In genomic region chr10:69311309-69311708, GRCh38 we compare ENCODE assay signal across 26 cellular contexts.
"Had no signal": no experiment of that assay in that cellular context is flagged by ENCODE, and none has a peak within 500 bp of the region (broad histone marks: within the 10 kb centered on the region; RNA-seq: fewer than 3 reads in every experiment).

No MANE protein-coding gene starts in this region.

- H3K27me3 Mint-ChIP-seq: activated T-helper 17 cell treated with anti-CD3 and anti-CD28 coated beads, Interleukin-2, amount 50 U/mL, for 72 hours; central memory CD8-positive, alpha-beta T cell; dendritic cell treated with granulocyte-macrophage colony-stimulating factor and Interleukin-4, amounts not matched to agents 40 ng/mL and 50 ng/mL, for 4 days; T-cell had no signal

- FAIRE-seq: TTC549, urothelium cell line had no signal

- H3K36me3 ChIP-seq: gastrocnemius medialis, right lobe of liver, thoracic aorta, WERI-Rb-1 had no signal

- H3K27ac ChIP-seq: gastrocnemius medialis, hepatocyte, right lobe of liver, thoracic aorta, WERI-Rb-1 had no signal

- H2AFZ ChIP-seq: hepatocyte had no signal

- H3K4me3 ChIP-seq: gastrocnemius medialis, hepatocyte, right lobe of liver, thoracic aorta had no signal

- H3K36me3 Mint-ChIP-seq: natural killer cell, T-cell had no signal

- H3K9me3 ChIP-seq: gastrocnemius medialis, right lobe of liver, thoracic aorta had no signal

- DNase-seq: activated CD4-positive, alpha-beta T cell treated with anti-CD3 and anti-CD28 coated beads for 48 hours; activated CD4-positive, alpha-beta T cell treated with anti-CD3 and anti-CD28 coated beads, Interleukin-2, amount 50 U/mL, for 48 hours; activated CD8-positive, alpha-beta memory T cell treated with anti-CD3 and anti-CD28 coated beads for 24 hours; activated gamma-delta T cell treated with Interleukin-2 at 50 U/mL for 16 hours; activated naive CD4-positive, alpha-beta T cell treated with anti-CD3 and anti-CD28 coated beads, Interleukin-2, amount 50 U/mL, for 16 hours; activated T-cell treated with anti-CD3 and anti-CD28 coated beads, Interleukin-2, amount 50 U/mL, for 4 hours; amniotic stem cell; gastrocnemius medialis; mammary epithelial cell; natural killer cell; posterior cingulate gyrus; right lobe of liver; stimulated activated CD4-positive, alpha-beta T cell treated with anti-CD3 and anti-CD28 coated beads, Interleukin-2, amount 100 ng/mL, for 48 hours; stimulated activated naive CD8-positive, alpha-beta T cell treated with anti-CD3 and anti-CD28 coated beads, Interleukin-15, Interleukin-2, amounts not matched to agents 100 U/mL and 50 U/mL, for 24 hours; T-cell; trophoblast cell; WERI-Rb-1 had no signal

- ATAC-seq: activated CD4-positive, CD25-positive, alpha-beta regulatory T cell treated with anti-CD3 and anti-CD28 coated beads, Interleukin-2, amount 50 U/mL, for 24 hours; activated T-cell treated with anti-CD3 and anti-CD28 coated beads, Interleukin-2, amount 50 U/mL, for 4 hours; activated T-helper 17 cell treated with anti-CD3 and anti-CD28 coated beads, Interleukin-2, amount 50 U/mL, for 72 hours; gastrocnemius medialis; natural killer cell; right lobe of liver; stimulated activated naive CD8-positive, alpha-beta T cell treated with anti-CD3 and anti-CD28 coated beads, Interleukin-15, Interleukin-2, amounts not matched to agents 100 U/mL and 50 U/mL, for 24 hours; T-cell had no signal

- H3K27me3 ChIP-seq: gastrocnemius medialis, hepatocyte, right lobe of liver had no signal

- H3K4me1 ChIP-seq: gastrocnemius medialis, right lobe of liver had no signal

- H3K4me1 Mint-ChIP-seq: central memory CD8-positive, alpha-beta T cell; natural killer cell; T-cell had no signal

- H3K79me2 ChIP-seq: hepatocyte had no signal

- H3K9me3 Mint-ChIP-seq: activated T-cell treated with anti-CD3 and anti-CD28 coated beads, Interleukin-2, amount 50 U/mL, for 4 hours; activated T-helper 17 cell treated with anti-CD3 and anti-CD28 coated beads, Interleukin-2, amount 50 U/mL, for 72 hours; central memory CD8-positive, alpha-beta T cell; dendritic cell treated with granulocyte-macrophage colony-stimulating factor and Interleukin-4, amounts not matched to agents 40 ng/mL and 50 ng/mL, for 4 days; natural killer cell; T-cell; T-helper 2 cell treated with Interferon-gamma antibody and Interleukin-4, amounts not matched to agents 5 μg/mL and 100 μg/mL, for 36 hours had no signal

- H3K27ac Mint-ChIP-seq: activated T-helper 17 cell treated with anti-CD3 and anti-CD28 coated beads, Interleukin-2, amount 50 U/mL, for 72 hours; dendritic cell treated with granulocyte-macrophage colony-stimulating factor and Interleukin-4, amounts not matched to agents 40 ng/mL and 50 ng/mL, for 4 days; T-cell; T-helper 2 cell treated with Interferon-gamma antibody and Interleukin-4, amounts not matched to agents 5 μg/mL and 100 μg/mL, for 36 hours had no signal

- H3K4me3 Mint-ChIP-seq: activated T-cell treated with anti-CD3 and anti-CD28 coated beads, Interleukin-2, amount 50 U/mL, for 4 hours; activated T-helper 17 cell treated with anti-CD3 and anti-CD28 coated beads, Interleukin-2, amount 50 U/mL, for 72 hours; central memory CD8-positive, alpha-beta T cell; dendritic cell treated with granulocyte-macrophage colony-stimulating factor and Interleukin-4, amounts not matched to agents 40 ng/mL and 50 ng/mL, for 4 days; natural killer cell; T-cell; T-helper 2 cell treated with Interferon-gamma antibody and Interleukin-4, amounts not matched to agents 5 μg/mL and 100 μg/mL, for 36 hours had no signal

- H3K4me2 ChIP-seq: hepatocyte had no signal
